In genomic region chr5:37501152-37501551, GRCh38 we compare ENCODE assay signal across 28 cellular contexts.
DNase-seq lines count a peak whose midpoint lies in the region; ATAC-seq, FAIRE-seq and TF ChIP-seq lines count a peak whose summit lies in the region.
"Had no signal": no experiment of that assay in that cellular context is flagged by ENCODE, and none has a peak within 500 bp of the region (broad histone marks: within the 10 kb centered on the region; RNA-seq: fewer than 3 reads in every experiment).

No MANE protein-coding gene starts in this region.

- H2AFZ ChIP-seq in IMR-90 (replicated peaks; ENCODE audit: low read length, poor library complexity) = no peak overlapping the region
- H2AFZ ChIP-seq in hepatocyte = no peak overlapping the region

- no peak overlapping the region for H3K4me2 ChIP-seq in IMR-90 (ENCODE audit: low read depth, low read length)
- no peak overlapping the region for H3K4me2 ChIP-seq in hepatocyte

- no CpG with 5 or more reads among the region's 1 CpG for WGBS in IMR-90 (ENCODE audit: extremely low coverage in 2 of 2, insufficient read length in 1 of 2), 2 experiments
- 92 to 100% (median 100%) methylated on average over 1 of the region's 1 CpG for WGBS in spleen, 5 donors
- WGBS in hepatocyte (ENCODE audit: low lambda C conversion rate, missing lambda C conversion rate) = 92% methylated on average over 1 of the region's 1 CpG

- H3K36me3 ChIP-seq in BJ (ENCODE audit: control insufficient read depth, insufficient read depth, low read length) (no peaks in the 10 kb centered on the region), IMR-90 (ENCODE audit: control insufficient read depth, insufficient read depth, low read length) (0 out of 2 replicates have a peak, but pooled peaks cover 2% of the 10 kb centered on the region), bronchial epithelial cell (ENCODE audit: control insufficient read depth, insufficient read depth, low read length) (no peaks in the 10 kb centered on the region), spleen (peaks cover 0 to 52% (median 5%) of the 10 kb centered on the region in 6 donors), hepatocyte (replicated peaks; ENCODE audit: insufficient read depth, low read depth) (no peaks in the 10 kb centered on the region)
- H3K36me3 ChIP-seq: neutrophil, prostate gland had no signal

- no peak overlapping the region for H2BK120ac ChIP-seq in IMR-90 (ENCODE audit: low read depth, low read length)

- POLR2A ChIA-PET in BJ (lab: Charles Lee) (no interaction called here), IMR-90 (lab: Charles Lee; ENCODE audit: unreplicated experiment) (no interaction called here)
- POLR2A ChIA-PET in CD4-positive, alpha-beta T cell (lab: Charles Lee) = interaction anchor here (0.6 kb wide), 1 partner anchor 61 kb away, joined by 4 read pairs; no protein-coding TSS in a partner anchor

- H3K4me3 ChIP-seq in BJ (ENCODE audit: low read depth, low read length) = no peak overlapping the region
- H3K4me3 ChIP-seq in IMR-90 (ENCODE audit: insufficient read depth, low read depth, low read length) = no peak overlapping the region
- H3K4me3 ChIP-seq in bronchial epithelial cell (ENCODE audit: low read depth, low read length) = no peak overlapping the region
- no peak overlapping the region for H3K4me3 ChIP-seq in spleen
- H3K4me3 ChIP-seq in hepatocyte = no peak overlapping the region
- H3K4me3 ChIP-seq: cardiac muscle cell, prostate gland, skin epidermis, upper lobe of left lung had no signal

- no peak for FAIRE-seq in bronchial epithelial cell (lab: Jason Lieb, UNC)
- FAIRE-seq: GM18507, HTR-8/SVneo, TTC549 had no signal

- H3K9me1 ChIP-seq in IMR-90 (ENCODE audit: insufficient read depth, low read length) = no peaks in the 10 kb centered on the region

- no peak overlapping the region for H3K14ac ChIP-seq in IMR-90 (replicated peaks; ENCODE audit: low read depth, low read length)

- peaks cover 5 to 6% of the 10 kb centered on the region in 2 experiments; a peak in 1 of 4 replicates for H3K79me1 ChIP-seq in IMR-90 (ENCODE audit: low read depth in 1 of 2, low read length in 2 of 2)

- H3K9me2 ChIP-seq in hepatocyte (replicated peaks; ENCODE audit: insufficient read depth) = no peaks in the 10 kb centered on the region

- no peak overlapping the region for H4K91ac ChIP-seq in IMR-90 (ENCODE audit: insufficient read depth, low read depth, low read length)

- H3K27me3 ChIP-seq in BJ (ENCODE audit: control insufficient read depth, insufficient read depth, low read length) (no peaks in the 10 kb centered on the region), IMR-90 (ENCODE audit: control insufficient read depth, insufficient read depth, low read length) (no peaks in the 10 kb centered on the region), bronchial epithelial cell (ENCODE audit: control insufficient read depth, insufficient read depth, low read length) (no peaks in the 10 kb centered on the region), spleen (replicated peaks in 1 of 7) (no peaks in the 10 kb centered on the region), hepatocyte (no peaks in the 10 kb centered on the region)
- no peaks in the 10 kb centered on the region for H3K27me3 ChIP-seq in CD4-positive, alpha-beta T cell (ENCODE audit: control insufficient read depth, insufficient read depth, low read length)
- H3K27me3 ChIP-seq: cardiac muscle cell, foreskin keratinocyte, neutrophil, upper lobe of left lung had no signal

- peaks cover 22% of the 10 kb centered on the region for H3K4me1 Mint-ChIP-seq in CD4-positive, alpha-beta T cell (ENCODE audit: low read depth)

- H3K27me3 Mint-ChIP-seq in CD4-positive, alpha-beta T cell = no peaks in the 10 kb centered on the region
- H3K27me3 Mint-ChIP-seq: activated CD8-positive, alpha-beta T cell treated with anti-CD3 and anti-CD28 coated beads for 36 hours; dendritic cell treated with granulocyte-macrophage colony-stimulating factor and Interleukin-4, amounts not matched to agents 40 ng/mL and 50 ng/mL, for 4 days; memory B cell had no signal

- no peak overlapping the region for H4K8ac ChIP-seq in IMR-90 (ENCODE audit: low read depth in 2 of 2, low read length in 2 of 2)

- no peak overlapping the region for H3K27ac Mint-ChIP-seq in CD4-positive, alpha-beta T cell
- H3K27ac Mint-ChIP-seq: activated CD8-positive, alpha-beta T cell treated with anti-CD3 and anti-CD28 coated beads for 36 hours; dendritic cell treated with granulocyte-macrophage colony-stimulating factor and Interleukin-4, amounts not matched to agents 40 ng/mL and 50 ng/mL, for 4 days had no signal

- in situ Hi-C loops in IMR-90 (cut with MboI; ENCODE audit: low sequenced_read_pairs) = no loop called here

- H3K56ac ChIP-seq in IMR-90 (ENCODE audit: extremely low read depth, insufficient read depth, low read length) = no peak overlapping the region

- CTCF ChIA-PET in BJ (lab: Yijun Ruan, JAX) = no interaction called here
- CTCF ChIA-PET in IMR-90 (lab: Yijun Ruan, JAX) = interaction anchor here (0.7 kb wide), 2 partner anchors 74 to 97 kb away, joined by 3 to 4 read pairs; no protein-coding TSS in a partner anchor
- CTCF ChIA-PET in CD4-positive, alpha-beta T cell (lab: Charles Lee) = no interaction called here

- H3K4ac ChIP-seq in IMR-90 (ENCODE audit: low read depth, low read length) = no peak overlapping the region

- no peak overlapping the region for H4K5ac ChIP-seq in IMR-90 (ENCODE audit: low read depth, low read length)

- H4K20me1 ChIP-seq in IMR-90 (ENCODE audit: insufficient read depth, low read length) (no peaks in the 10 kb centered on the region), hepatocyte (ENCODE audit: insufficient read depth, poor library complexity, severe bottlenecking) (no peaks in the 10 kb centered on the region)

- H2BK20ac ChIP-seq in IMR-90 (ENCODE audit: low read depth, low read length) = no peak overlapping the region

- no peak overlapping the region for H2BK15ac ChIP-seq in IMR-90 (ENCODE audit: low read depth, low read length)

- H2AK9ac ChIP-seq in IMR-90 (replicated peaks; ENCODE audit: low read depth, low read length, poor library complexity) = no peak overlapping the region

- H3K36me3 Mint-ChIP-seq in CD4-positive, alpha-beta T cell (ENCODE audit: low read depth) = peaks cover 88% of the 10 kb centered on the region

- no peaks in the 10 kb centered on the region for H3K79me2 ChIP-seq in hepatocyte

- DNase-seq in BJ (ENCODE audit: low read depth) = peak; percentile 3
- peak; percentile 7 for DNase-seq in IMR-90
- peak; percentile 20 for DNase-seq in bronchial epithelial cell (ENCODE audit: low read depth)
- peak; percentile 10 for DNase-seq in glomerular endothelial cell (ENCODE audit: extremely low read depth, low read depth, low spot score)
- no peak for DNase-seq in CD4-positive, alpha-beta T cell
- DNase-seq in spleen = no peak
- no peak for DNase-seq in hepatocyte (ENCODE audit: low spot score)
- DNase-seq: activated CD4-positive, alpha-beta T cell treated with anti-CD3 and anti-CD28 coated beads for 1 hour; activated CD8-positive, alpha-beta T cell treated with anti-CD3 and anti-CD28 coated beads for 36 hours; activated gamma-delta T cell treated with Interleukin-2 at 50 U/mL for 16 hours; foreskin keratinocyte; left colon; NCI-H1092; NCI-H1930; NCI-H526 treated with DMSO at 0.1 percent for 48 hours; RPMI8226; stimulated activated CD4-positive, alpha-beta T cell treated with anti-CD3 and anti-CD28 coated beads, Interleukin-2, amount 100 ng/mL, for 24 hours; upper lobe of left lung had no signal

- H2AK5ac ChIP-seq in IMR-90 (ENCODE audit: low read depth, low read length) = no peak overlapping the region

- no peak overlapping the region for H3K18ac ChIP-seq in IMR-90 (ENCODE audit: low read depth, low read length)

- H3K23ac ChIP-seq in IMR-90 (ENCODE audit: low read depth, low read length) = no peak overlapping the region

- H3K9ac ChIP-seq in IMR-90 (ENCODE audit: low read depth, low read length) = no peak overlapping the region

- TF ChIP-seq CTCF in BJ (IDR thresholded peaks at IDR 0.05; ENCODE audit: insufficient read depth, low read depth, low read length) (no peak), IMR-90 (conservative IDR thresholded peaks at IDR 0.05; ENCODE audit: low read depth, low read length) (no peak), bronchial epithelial cell (IDR thresholded peaks at IDR 0.05; ENCODE audit: insufficient read depth, low read length, severe bottlenecking) (no peak), spleen (IDR thresholded peaks at IDR 0.05 in 8 of 11, conservative IDR thresholded peaks at IDR 0.05 in 3 of 11) (no peak), hepatocyte (IDR thresholded peaks at IDR 0.05; ENCODE audit: poor library complexity) (no peak)
- no peak for TF ChIP-seq CTCF in CD4-positive, alpha-beta T cell (IDR thresholded peaks at IDR 0.05)

- TF ChIP-seq POLR2A in IMR-90 (IDR thresholded peaks at IDR 0.05; ENCODE audit: low read depth, low read length) (no peak), spleen (IDR thresholded peaks at IDR 0.05) (no peak)

- no peak overlapping the region for H2BK5ac ChIP-seq in IMR-90 (ENCODE audit: low read depth, low read length, poor library complexity, severe bottlenecking)

- dilution Hi-C loops in IMR-90 (cut with HindIII; ENCODE audit: low sequenced_read_pairs, unreplicated experiment) = no loop called here

- H3K4me1 ChIP-seq in IMR-90 (ENCODE audit: control insufficient read depth, insufficient read depth, low read length) (peaks cover under 1% of the 10 kb centered on the region; the same call in 1 of the 2 replicates), spleen (no peaks in the 10 kb centered on the region), hepatocyte (ENCODE audit: insufficient read depth) (no peaks in the 10 kb centered on the region)
- H3K4me1 ChIP-seq: foreskin keratinocyte, upper lobe of left lung had no signal

- no peaks in the 10 kb centered on the region for H3K9me3 Mint-ChIP-seq in CD4-positive, alpha-beta T cell
- H3K9me3 Mint-ChIP-seq: dendritic cell treated with granulocyte-macrophage colony-stimulating factor and Interleukin-4, amounts not matched to agents 40 ng/mL and 50 ng/mL, for 4 days; memory B cell had no signal

- H3K27ac ChIP-seq in IMR-90 (ENCODE audit: insufficient read depth, low read length) (no peak overlapping the region), spleen (no peak overlapping the region), hepatocyte (no peak overlapping the region)
- no peak overlapping the region for H3K27ac ChIP-seq in CD4-positive, alpha-beta T cell (ENCODE audit: low read depth, low read length)
- H3K27ac ChIP-seq: cardiac muscle cell, foreskin keratinocyte, neutrophil, skin epidermis, upper lobe of left lung had no signal

- TF ChIP-seq RAD21 in IMR-90 (IDR thresholded peaks at IDR 0.05; ENCODE audit: low read length) = no peak

- no peaks in the 10 kb centered on the region for H3K9me3 ChIP-seq in IMR-90 (ENCODE audit: control insufficient read depth, insufficient read depth, low read length)
- H3K9me3 ChIP-seq in CD4-positive, alpha-beta T cell (ENCODE audit: control insufficient read depth, low read length) = no peaks in the 10 kb centered on the region
- H3K9me3 ChIP-seq in spleen = no peaks in the 10 kb centered on the region
- no peaks in the 10 kb centered on the region for H3K9me3 ChIP-seq in hepatocyte (ENCODE audit: low read depth)
- H3K9me3 ChIP-seq: neutrophil, prostate gland, upper lobe of left lung had no signal

- no peak overlapping the region for H3K4me3 Mint-ChIP-seq in CD4-positive, alpha-beta T cell
- H3K4me3 Mint-ChIP-seq: activated CD8-positive, alpha-beta T cell treated with anti-CD3 and anti-CD28 coated beads for 36 hours; dendritic cell treated with granulocyte-macrophage colony-stimulating factor and Interleukin-4, amounts not matched to agents 40 ng/mL and 50 ng/mL, for 4 days; memory B cell had no signal

- no TSS peak for BruUV-seq in IMR-90 (replicated peaks; lab: Mats Ljungman, UMichigan)

- intact Hi-C loops in IMR-90 (cut with micrococcal nuclease) = no loop called here
- intact Hi-C loops in CD4-positive, alpha-beta T cell (cut with DNase I, micrococcal nuclease) = no loop called here
- intact Hi-C loops in spleen (cut with DNase I; ENCODE audit: low total_unique reads) = no loop called here

- no peak for ATAC-seq in IMR-90 (ENCODE audit: low read depth)
- ATAC-seq in CD4-positive, alpha-beta T cell (ENCODE audit: poor library complexity) = no peak
- ATAC-seq in HG02852 (IDR thresholded peaks at IDR 0.05; ENCODE audit: unreplicated experiment) = no peak
- ATAC-seq: activated CD8-positive, alpha-beta T cell treated with anti-CD3 and anti-CD28 coated beads for 36 hours; foreskin keratinocyte; left colon had no signal

Comparison
In these comparisons a context has a peak if more than half of its experiments do, and no peak if none do; other contexts are left out.
1. DNase-seq: peak in BJ (single experiment), IMR-90 (single experiment), bronchial epithelial cell (single experiment) and glomerular endothelial cell (single experiment); none in CD4-positive, alpha-beta T cell (0 of 10), spleen (single experiment) and hepatocyte (single experiment).